7 cellular contexts compared by ENCODE assay signal in genomic region chr12:92030618-92031017, GRCh38.
DNase-seq lines count a peak whose midpoint lies in the region; ATAC-seq and TF ChIP-seq lines count a peak whose summit lies in the region.

No MANE protein-coding gene starts in this region.

- TF ChIP-seq CTCF in fibroblast of mammary gland (conservative IDR thresholded peaks at IDR 0.05; ENCODE audit: control insufficient read depth, insufficient read depth, low read depth, low read length), result no peak

- ATAC-seq in GM19043 (IDR thresholded peaks at IDR 0.05; ENCODE audit: low read depth, unreplicated experiment) (peak; percentile 63), HG03095 (IDR thresholded peaks at IDR 0.05; ENCODE audit: unreplicated experiment) (peak; percentile 64)

- no peak overlapping the region for H3K4me3 ChIP-seq in fibroblast of mammary gland (ENCODE audit: control insufficient read depth, low read depth, low read length)

- DNase-seq in activated CD4-positive, alpha-beta T cell treated with anti-CD3 and anti-CD28 coated beads, Interleukin-2, amount 50 U/mL, for 1 hour, result peak; percentile 56
- DNase-seq in fibroblast of mammary gland (ENCODE audit: low read depth), result peak; percentile 87
- DNase-seq in stimulated activated CD4-positive, alpha-beta T cell treated with anti-CD3 and anti-CD28 coated beads, Interleukin-2, amount 100 ng/mL, for 4 hours (ENCODE audit: low read depth), result peak; percentile 31
- no peak for DNase-seq in NCI-H1105 (lab: John Stamatoyannopoulos, UW)
- DNase-seq in hepatic stellate cell (ENCODE audit: low spot score), result no peak

Comparison
In these comparisons a context has a peak if more than half of its experiments do, and no peak if none do; other contexts are left out.
1. DNase-seq: peak in activated CD4-positive, alpha-beta T cell treated with anti-CD3 and anti-CD28 coated beads, Interleukin-2, amount 50 U/mL, for 1 hour (single experiment), fibroblast of mammary gland (single experiment) and stimulated activated CD4-positive, alpha-beta T cell treated with anti-CD3 and anti-CD28 coated beads, Interleukin-2, amount 100 ng/mL, for 4 hours (single experiment); none in NCI-H1105 (single experiment) and hepatic stellate cell (single experiment).